In the genomic region with DNA sequence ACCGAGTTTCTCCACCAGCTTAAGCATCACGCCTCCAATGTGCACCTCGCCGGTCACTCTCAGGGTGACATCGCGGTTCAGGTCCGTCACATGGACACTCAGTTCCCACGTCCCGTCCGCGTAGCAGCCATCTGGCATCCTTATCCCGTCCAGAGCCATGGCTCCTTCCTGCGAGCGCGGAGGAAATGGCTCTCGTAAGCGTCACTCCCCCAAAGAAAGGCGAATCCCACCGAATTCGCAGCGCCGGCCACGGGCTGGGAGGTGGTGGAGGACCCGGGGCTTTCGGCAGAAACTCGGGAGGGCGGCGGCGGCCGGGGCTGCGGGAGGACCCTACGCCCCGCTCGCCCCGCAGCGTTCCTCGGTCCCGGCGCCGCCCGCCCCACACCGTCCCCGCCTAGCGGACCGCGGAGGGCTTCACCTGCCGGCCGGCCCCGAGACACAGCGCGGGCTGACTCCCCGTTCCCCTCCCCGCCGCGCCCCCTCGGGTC, we compare ENCODE assay signal across 8 cellular contexts. TPM values are rescaled to one million over a fixed set of nuclear protein-coding genes. Genes with fewer than 3 reads are reported as not detected.
DNase-seq lines count a peak whose midpoint lies in the region; ATAC-seq and TF ChIP-seq lines count a peak whose summit lies in the region.

No MANE protein-coding gene starts in this region.

- peak overlapping the region; percentile 79 for H3K4me2 ChIP-seq in mammary epithelial cell (ENCODE audit: insufficient read depth, low read depth, low read length)

- H3K9me3 ChIP-seq in mammary epithelial cell (replicated peaks; ENCODE audit: insufficient read depth, low read length) (no peaks in the 10 kb centered on the region), skeletal muscle tissue (ENCODE audit: control insufficient read depth in 3 of 3, low read length in 3 of 3) (no peaks in the 10 kb centered on the region)

- H4K20me1 ChIP-seq in mammary epithelial cell (ENCODE audit: insufficient read depth, low read length), result no peaks in the 10 kb centered on the region

- H3K27ac ChIP-seq in mammary epithelial cell (ENCODE audit: insufficient read depth, low read depth, low read length) (peak overlapping the region; percentile 70), skeletal muscle tissue (ENCODE audit: low read depth, low read length) (peak overlapping the region; percentile 98)

- H3K27me3 ChIP-seq in mammary epithelial cell (ENCODE audit: insufficient read depth, low read length) (no peaks in the 10 kb centered on the region), skeletal muscle tissue (ENCODE audit: control insufficient read depth in 3 of 3, insufficient read depth in 3 of 3, low read length in 3 of 3) (no peaks in the 10 kb centered on the region)

- peaks cover 21% of the 10 kb centered on the region for H3K4me1 ChIP-seq in mammary epithelial cell (ENCODE audit: insufficient read depth, low read length)
- H3K4me1 ChIP-seq in skeletal muscle tissue (ENCODE audit: control insufficient read depth in 3 of 3, insufficient read depth in 3 of 3, low read length in 3 of 3), result peaks cover 12 to 27% (median 17%) of the 10 kb centered on the region in 3 donors

- ATAC-seq in HG02973 (IDR thresholded peaks at IDR 0.05; ENCODE audit: unreplicated experiment) (peak; percentile 40), SK-N-SH treated with all-trans-retinoic acid at 6 μM for 48 hours (peak; percentile 47)

- WGBS in mammary epithelial cell (ENCODE audit: low coverage, missing lambda C conversion rate), result 2% methylated on average over 13 of the region's 56 CpGs

- peak overlapping the region; percentile 57 to 99 (median 67) for H3K4me3 ChIP-seq in mammary epithelial cell (replicated peaks in 1 of 3; ENCODE audit: insufficient read depth in 1 of 3, low read depth in 2 of 3, low read length in 3 of 3)
- peak overlapping the region; percentile 95 to 96 (median 96) for H3K4me3 ChIP-seq in skeletal muscle tissue (ENCODE audit: low read length in 3 of 3)

- DNase-seq in DMS 273 (lab: John Stamatoyannopoulos, UW; ENCODE audit: unreplicated experiment), result peak; percentile 85
- no peak for DNase-seq in DMS 273 treated with DMSO at 0.1 percent for 48 hours (lab: John Stamatoyannopoulos, UW)
- peak; percentile 56 for DNase-seq in mammary epithelial cell
- DNase-seq in iris pigment epithelial cell (ENCODE audit: low read depth), result peak; percentile 45
- no peak for DNase-seq in GM10266 (ENCODE audit: extremely low spot score)

- H3K36me3 ChIP-seq in mammary epithelial cell (ENCODE audit: insufficient read depth, low read length) (no peaks in the 10 kb centered on the region), skeletal muscle tissue (ENCODE audit: control insufficient read depth in 3 of 3, insufficient read depth in 3 of 3, low read length in 3 of 3) (no peaks in the 10 kb centered on the region)

- peaks cover 43% of the 10 kb centered on the region for H3K79me2 ChIP-seq in mammary epithelial cell (ENCODE audit: insufficient read depth, low read length)

- H3K9ac ChIP-seq in mammary epithelial cell (ENCODE audit: insufficient read depth, low read length), result peak overlapping the region; percentile 70
- peak overlapping the region; percentile 90 to 93 (median 93) for H3K9ac ChIP-seq in skeletal muscle tissue (ENCODE audit: low read depth in 1 of 3, low read length in 3 of 3)

- dilution Hi-C loops in mammary epithelial cell (cut with HindIII; ENCODE audit: low sequenced_read_pairs), result no loop called here

- in situ Hi-C loops in mammary epithelial cell (cut with MboI; ENCODE audit: low sequenced_read_pairs in 2 of 2), result no loop called here

- intact Hi-C loops in mammary epithelial cell (cut with micrococcal nuclease), result loop anchor here (5.0 kb wide), 1 partner anchor 33 kb away; no protein-coding TSS in a partner anchor

- TF ChIP-seq CTCF in mammary epithelial cell (conservative IDR thresholded peaks at IDR 0.05 in 1 of 2, IDR thresholded peaks at IDR 0.05 in 1 of 2; ENCODE audit: extremely low read depth in 1 of 2, insufficient read depth in 1 of 2, low read depth in 1 of 2, low read length in 2 of 2) (no peak), GM10266 (IDR thresholded peaks at IDR 0.05; ENCODE audit: control insufficient read depth, insufficient read depth, low read depth, missing control alignments) (no peak)

- CTCF ChIA-PET in mammary epithelial cell (lab: Charles Lee; ENCODE audit: low non-redundant PET), result no interaction called here

- H2AFZ ChIP-seq in mammary epithelial cell (ENCODE audit: low read depth, low read length), result peak overlapping the region; percentile 97

- TSS peak; percentile 30 for BruUV-seq in mammary epithelial cell (replicated peaks; lab: Mats Ljungman, UMichigan)

TF ChIP-seq in SK-N-SH treated with all-trans-retinoic acid at 6 μM for 48 hours, 23 proteins besides CTCF, POLR2A, EP300 and RAD21 (continues in another document):
- TF ChIP-seq CSRNP3 (CRISPR knock-in tag; IDR thresholded peaks at IDR 0.05), result no peak
- TF ChIP-seq PPARA (CRISPR knock-in tag; IDR thresholded peaks at IDR 0.05; ENCODE audit: borderline replicate concordance), result no peak
- TF ChIP-seq TCF4 (CRISPR knock-in tag; IDR thresholded peaks at IDR 0.05; ENCODE audit: borderline replicate concordance), result no peak
- TF ChIP-seq OSR1 (CRISPR knock-in tag; IDR thresholded peaks at IDR 0.05), result no peak
- no peak for TF ChIP-seq ARNTL (CRISPR knock-in tag; IDR thresholded peaks at IDR 0.05; ENCODE audit: borderline replicate concordance, low read depth)
- TF ChIP-seq GLIS3 (CRISPR knock-in tag; IDR thresholded peaks at IDR 0.05), result no peak
- TF ChIP-seq TSHZ2 (CRISPR knock-in tag; IDR thresholded peaks at IDR 0.05), result no peak
- no peak for TF ChIP-seq CSDC2 (CRISPR knock-in tag; IDR thresholded peaks at IDR 0.05)
- TF ChIP-seq, protein P1, sequence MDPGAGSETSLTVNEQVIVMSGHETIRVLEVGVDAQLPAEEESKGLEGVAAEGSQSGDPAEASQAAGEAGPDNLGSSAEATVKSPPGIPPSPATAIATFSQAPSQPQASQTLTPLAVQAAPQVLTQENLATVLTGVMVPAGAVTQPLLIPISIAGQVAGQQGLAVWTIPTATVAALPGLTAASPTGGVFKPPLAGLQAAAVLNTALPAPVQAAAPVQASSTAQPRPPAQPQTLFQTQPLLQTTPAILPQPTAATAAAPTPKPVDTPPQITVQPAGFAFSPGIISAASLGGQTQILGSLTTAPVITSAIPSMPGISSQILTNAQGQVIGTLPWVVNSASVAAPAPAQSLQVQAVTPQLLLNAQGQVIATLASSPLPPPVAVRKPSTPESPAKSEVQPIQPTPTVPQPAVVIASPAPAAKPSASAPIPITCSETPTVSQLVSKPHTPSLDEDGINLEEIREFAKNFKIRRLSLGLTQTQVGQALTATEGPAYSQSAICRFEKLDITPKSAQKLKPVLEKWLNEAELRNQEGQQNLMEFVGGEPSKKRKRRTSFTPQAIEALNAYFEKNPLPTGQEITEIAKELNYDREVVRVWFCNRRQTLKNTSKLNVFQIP (CRISPR knock-in tag; IDR thresholded peaks at IDR 0.05; ENCODE audit: borderline replicate concordance, low read depth), result no peak
- TF ChIP-seq ESRRG (CRISPR knock-in tag; IDR thresholded peaks at IDR 0.05), result no peak
- TF ChIP-seq, protein P2, sequence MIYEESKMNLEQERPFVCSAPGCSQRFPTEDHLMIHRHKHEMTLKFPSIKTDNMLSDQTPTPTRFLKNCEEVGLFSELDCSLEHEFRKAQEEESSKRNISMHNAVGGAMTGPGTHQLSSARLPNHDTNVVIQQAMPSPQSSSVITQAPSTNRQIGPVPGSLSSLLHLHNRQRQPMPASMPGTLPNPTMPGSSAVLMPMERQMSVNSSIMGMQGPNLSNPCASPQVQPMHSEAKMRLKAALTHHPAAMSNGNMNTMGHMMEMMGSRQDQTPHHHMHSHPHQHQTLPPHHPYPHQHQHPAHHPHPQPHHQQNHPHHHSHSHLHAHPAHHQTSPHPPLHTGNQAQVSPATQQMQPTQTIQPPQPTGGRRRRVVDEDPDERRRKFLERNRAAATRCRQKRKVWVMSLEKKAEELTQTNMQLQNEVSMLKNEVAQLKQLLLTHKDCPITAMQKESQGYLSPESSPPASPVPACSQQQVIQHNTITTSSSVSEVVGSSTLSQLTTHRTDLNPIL (CRISPR knock-in tag; IDR thresholded peaks at IDR 0.05; ENCODE audit: low read depth), result no peak

RNA-seq across cellular contexts. Expression of gene FERMT2, which starts 0.4 kb away (rescaled TPM):
- total RNA-seq in mammary epithelial cell (10 to 100 TPM; 25.9 to 86.0 TPM), skeletal muscle tissue (98.6 TPM)
- polyA plus RNA-seq in mammary epithelial cell, result 15.3 TPM
- 32.9 TPM for polyA minus RNA-seq in mammary epithelial cell

Comparison
In these comparisons a context has a peak if more than half of its experiments do, and no peak if none do; other contexts are left out.
1. DNase-seq: peak in DMS 273 (single experiment), mammary epithelial cell (single experiment) and iris pigment epithelial cell (single experiment); none in DMS 273 treated with DMSO at 0.1 percent for 48 hours (single experiment) and GM10266 (single experiment).